Comparison of ENCODE assay signal across 8 cellular contexts in the genomic region with DNA sequence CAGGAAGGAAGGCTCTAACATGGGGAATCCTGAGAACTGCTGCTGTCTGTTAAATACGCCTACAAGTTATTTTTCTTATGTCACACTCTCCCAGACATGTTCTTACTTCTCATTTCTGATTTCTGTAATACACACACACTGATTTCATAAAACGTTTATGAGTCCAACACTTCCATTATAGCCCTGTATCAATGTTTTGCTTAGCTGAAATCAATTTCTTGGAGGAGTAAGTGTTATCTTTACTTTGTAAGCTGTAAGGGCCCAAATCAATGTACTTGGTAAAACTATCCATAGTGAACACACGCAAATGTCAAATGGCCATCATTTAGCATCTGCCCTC. TPM values are rescaled to one million over a fixed set of nuclear protein-coding genes. Genes with fewer than 3 reads are reported as not detected.
DNase-seq lines count a peak whose midpoint lies in the region; ATAC-seq and TF ChIP-seq lines count a peak whose summit lies in the region.

No MANE protein-coding gene starts in this region.

- H3K27me3 ChIP-seq in adrenal gland (no peaks in the 10 kb centered on the region), left lung (no peaks in the 10 kb centered on the region), thoracic aorta (replicated peaks; ENCODE audit: insufficient read depth) (no peaks in the 10 kb centered on the region)

- H3K27ac ChIP-seq in adrenal gland (peak overlapping the region; percentile 84 to 100 (median 99)), left lung (peak overlapping the region; percentile 100), thoracic aorta (peak overlapping the region; percentile 98 to 100)

- no peaks in the 10 kb centered on the region for H3K9me3 ChIP-seq in adrenal gland (replicated peaks in 1 of 3)
- H3K9me3 ChIP-seq in left lung, result no peaks in the 10 kb centered on the region
- no peaks in the 10 kb centered on the region for H3K9me3 ChIP-seq in thoracic aorta

- TF ChIP-seq POLR2A in adrenal gland (IDR thresholded peaks at IDR 0.05), result no peak

- 3 to 6% (median 4%) methylated on average over 3 of the region's 3 CpGs for WGBS in adrenal gland, 4 donors

- ATAC-seq in left lung (no peak), thoracic aorta (ENCODE audit: insufficient number of reproducible peaks, low FRiP score, low read depth) (no peak)

- H3K4me3 ChIP-seq in adrenal gland, result peak overlapping the region in 1 of 4 donors; percentile 98
- H3K4me3 ChIP-seq in left lung, result peak overlapping the region; percentile 90 to 96
- peak overlapping the region; percentile 86 for H3K4me3 ChIP-seq in thoracic aorta

- H3K36me3 ChIP-seq in adrenal gland (replicated peaks in 1 of 2) (peaks cover 0 to 29% of the 10 kb centered on the region in 2 donors), left lung (peaks cover 0 to 29% of the 10 kb centered on the region in 2 donors), thoracic aorta (peaks cover 9% of the 10 kb centered on the region)

- H3K9me3 Mint-ChIP-seq in activated CD4-positive, alpha-beta T cell treated with anti-CD3 and anti-CD28 coated beads, Interleukin-2, amount 10 ng/mL, durations not matched to agents 24 days and 14 days, result no peaks in the 10 kb centered on the region

- H3K27me3 Mint-ChIP-seq in activated CD4-positive, alpha-beta T cell treated with anti-CD3 and anti-CD28 coated beads, Interleukin-2, amount 10 ng/mL, durations not matched to agents 24 days and 14 days, result no peaks in the 10 kb centered on the region

- H3K36me3 Mint-ChIP-seq in activated CD4-positive, alpha-beta T cell treated with anti-CD3 and anti-CD28 coated beads, Interleukin-2, amount 10 ng/mL, durations not matched to agents 24 days and 14 days (ENCODE audit: low read depth), result peaks cover 35% of the 10 kb centered on the region

- no peak for DNase-seq in activated CD4-positive, alpha-beta T cell treated with anti-CD3 and anti-CD28 coated beads, Interleukin-2, amount 10 ng/mL, durations not matched to agents 24 days and 14 days
- no peak for DNase-seq in activated CD4-positive, alpha-beta T cell treated with anti-CD3 and anti-CD28 coated beads, Interleukin-2, amount 50 U/mL, for 4 hours
- DNase-seq in adrenal gland (no peak), left lung (no peak), thoracic aorta (ENCODE audit: low spot score) (no peak), foreskin melanocyte (no peak), CD1c-positive myeloid dendritic cell (ENCODE audit: extremely low spot score) (no peak), A172 (ENCODE audit: low spot score) (no peak)

- peaks cover 35% of the 10 kb centered on the region for H3K4me1 Mint-ChIP-seq in activated CD4-positive, alpha-beta T cell treated with anti-CD3 and anti-CD28 coated beads, Interleukin-2, amount 10 ng/mL, durations not matched to agents 24 days and 14 days

- peak overlapping the region; percentile 98 for H3K27ac Mint-ChIP-seq in activated CD4-positive, alpha-beta T cell treated with anti-CD3 and anti-CD28 coated beads, Interleukin-2, amount 10 ng/mL, durations not matched to agents 24 days and 14 days

- peak overlapping the region; percentile 93 for H3K4me3 Mint-ChIP-seq in activated CD4-positive, alpha-beta T cell treated with anti-CD3 and anti-CD28 coated beads, Interleukin-2, amount 10 ng/mL, durations not matched to agents 24 days and 14 days

- peaks cover 10 to 30% of the 10 kb centered on the region in 2 donors for H3K4me1 ChIP-seq in adrenal gland (replicated peaks in 1 of 2)
- H3K4me1 ChIP-seq in left lung, result peaks cover 7 to 41% of the 10 kb centered on the region in 2 donors
- H3K4me1 ChIP-seq in thoracic aorta (ENCODE audit: control insufficient read depth in 1 of 2, low read depth in 2 of 2), result peaks cover 11 to 17% of the 10 kb centered on the region in 2 donors

- intact Hi-C loops in activated CD4-positive, alpha-beta T cell treated with anti-CD3 and anti-CD28 coated beads, Interleukin-2, amount 10 ng/mL, durations not matched to agents 24 days and 14 days (cut with micrococcal nuclease), result loop anchor here (1.0 to 10.0 kb wide), 6 partner anchors 7 to 297 kb away; a partner anchor contains a TSS
- intact Hi-C loops in adrenal gland (cut with DNase I) (no loop called here), left lung (cut with DNase I) (no loop called here)

- no peak for TF ChIP-seq CTCF in adrenal gland (IDR thresholded peaks at IDR 0.05)
- no peak for TF ChIP-seq CTCF in left lung (IDR thresholded peaks at IDR 0.05)
- TF ChIP-seq CTCF in thoracic aorta (IDR thresholded peaks at IDR 0.05), result no peak

RNA-seq across cellular contexts. Expression of a gene that starts 0.8 kb away (rescaled TPM):
- 99.7 and 101 TPM in 2 replicates for total RNA-seq in activated CD4-positive, alpha-beta T cell treated with anti-CD3 and anti-CD28 coated beads, Interleukin-2, amount 10 ng/mL, durations not matched to agents 24 days and 14 days
- total RNA-seq in adrenal gland (10 to 100 TPM; 21.8 to 65.6 (median 55.1) TPM), left lung (10 to 100 TPM; 38.9 to 52.4 TPM), thoracic aorta (10 to 100 TPM; 77.0 to 86.8 TPM)
- polyA plus RNA-seq in adrenal gland, result 100 to 1,000 TPM in 2 of 3 donors, 10 to 100 TPM in 1; 26.3 to 198 (median 116) TPM
- 55.7 and 59.0 TPM in 2 replicates for total RNA-seq in A172 (2014; rRNA removed; shearing (Covaris generic))

RNA-seq across cellular contexts. Expression of a gene that starts 7.2 kb away (rescaled TPM):
- total RNA-seq in activated CD4-positive, alpha-beta T cell treated with anti-CD3 and anti-CD28 coated beads, Interleukin-2, amount 10 ng/mL, durations not matched to agents 24 days and 14 days, result 256 and 268 TPM in 2 replicates
- 100 to 1,000 TPM in 3 of 8 donors, 10 to 100 TPM in 5; 53.7 to 160 (median 88.2) TPM for total RNA-seq in adrenal gland
- polyA plus RNA-seq in adrenal gland, result 10 to 100 TPM; 38.9 to 73.9 (median 61.2) TPM
- 100 to 1,000 TPM in 1 of 2 donors, 10 to 100 TPM in 1; 90.2 to 116 TPM for total RNA-seq in left lung
- 100 to 1,000 TPM in 1 of 2 donors, 10 to 100 TPM in 1; 84.6 to 178 TPM for total RNA-seq in thoracic aorta
- 56.7 and 121 TPM in 2 replicates for total RNA-seq in A172 (2014; rRNA removed; shearing (Covaris generic))

RNA-seq across cellular contexts. Expression of a gene that starts 39.4 kb away (rescaled TPM):
- 26.7 and 33.0 TPM in 2 replicates for total RNA-seq in activated CD4-positive, alpha-beta T cell treated with anti-CD3 and anti-CD28 coated beads, Interleukin-2, amount 10 ng/mL, durations not matched to agents 24 days and 14 days
- 100 to 1,000 TPM in 1 of 8 donors, 10 to 100 TPM in 7; 38.7 to 131 (median 56.8) TPM for total RNA-seq in adrenal gland
- polyA plus RNA-seq in adrenal gland, result 10 to 100 TPM; 17.9 to 39.8 (median 34.1) TPM
- total RNA-seq in left lung, result 10 to 100 TPM; 31.0 to 37.9 TPM
- total RNA-seq in thoracic aorta, result 10 to 100 TPM; 24.9 to 27.4 TPM
- 38.7 and 41.0 TPM in 2 replicates for total RNA-seq in A172 (2014; rRNA removed; shearing (Covaris generic))

RNA-seq across cellular contexts. Expression of a gene that starts 39.6 kb away (rescaled TPM):
- total RNA-seq in activated CD4-positive, alpha-beta T cell treated with anti-CD3 and anti-CD28 coated beads, Interleukin-2, amount 10 ng/mL, durations not matched to agents 24 days and 14 days, result 33.1 and 36.0 TPM in 2 replicates
- 100 to 1,000 TPM in 1 of 8 donors, 10 to 100 TPM in 7; 16.2 to 104 (median 43.8) TPM for total RNA-seq in adrenal gland
- 100 to 1,000 TPM in 2 of 3 donors, 1 to 10 TPM in 1; 8.9 to 292 (median 198) TPM for polyA plus RNA-seq in adrenal gland
- 10 to 100 TPM; 28.6 to 34.7 TPM for total RNA-seq in left lung
- 10 to 100 TPM; 31.4 to 34.7 TPM for total RNA-seq in thoracic aorta
- total RNA-seq in A172 (2014; rRNA removed; shearing (Covaris generic)), result 8.7 and 10.5 TPM in 2 replicates
